Comparison of ENCODE assay signal across 17 cellular contexts in the genomic region with DNA sequence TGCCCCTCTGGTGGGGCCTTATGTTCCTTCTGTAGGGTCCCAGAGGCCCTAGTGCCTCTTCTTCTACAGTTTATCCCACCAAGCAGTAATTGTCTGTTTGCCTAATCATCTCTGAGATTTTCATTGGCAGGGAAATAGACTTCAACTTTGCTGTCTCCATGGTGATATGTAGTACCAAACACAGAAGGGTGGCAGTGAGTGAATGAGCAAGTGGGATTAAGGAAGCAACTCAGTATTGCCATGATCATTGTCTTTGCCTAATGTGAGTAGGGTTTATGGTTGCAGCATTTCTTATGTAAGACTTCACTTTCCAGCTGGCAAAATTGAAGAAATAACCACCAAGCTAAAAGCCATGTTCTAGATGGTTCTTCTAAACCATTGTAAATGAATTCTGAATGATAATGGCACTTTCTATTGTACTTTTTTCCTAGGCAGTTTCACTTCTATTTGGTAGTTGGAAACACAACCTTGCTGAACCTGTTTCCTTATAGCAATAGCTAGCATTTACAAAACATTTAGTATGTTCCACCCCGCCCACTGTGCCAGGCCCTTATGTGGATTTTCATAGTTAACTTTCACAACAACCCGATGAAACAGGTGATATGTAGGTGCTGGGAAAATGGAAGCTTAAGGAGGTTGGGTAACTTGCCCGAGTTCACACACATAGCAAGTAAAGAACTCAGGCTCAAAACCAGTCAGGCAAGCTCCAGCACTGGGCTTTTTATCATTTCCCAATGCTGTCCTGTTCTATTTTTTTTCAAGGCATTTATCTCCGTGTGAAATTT. TPM values are rescaled to one million over a fixed set of nuclear protein-coding genes. Genes with fewer than 3 reads are reported as not detected.
A peak's percentile ranks its signal among the peaks of the same experiment; 100 is the strongest.
DNase-seq lines count a peak whose midpoint lies in the region; ATAC-seq and TF ChIP-seq lines count a peak whose summit lies in the region.
"Had no signal": no experiment of that assay in that cellular context is flagged by ENCODE, and none has a peak within 500 bp of the region (broad histone marks: within the 10 kb centered on the region; RNA-seq: fewer than 3 reads in every experiment).

No MANE protein-coding gene starts in this region.

- no peaks in the 10 kb centered on the region for H3K36me3 Mint-ChIP-seq in activated T-helper 17 cell treated with anti-CD3 and anti-CD28 coated beads, Interleukin-2, amount 50 U/mL, for 72 hours (ENCODE audit: low read depth)
- H3K36me3 Mint-ChIP-seq: brain had no signal

- 53% methylated on average over 4 of the region's 4 CpGs for WGBS in prostate gland

- H3K4me3 Mint-ChIP-seq in activated T-helper 17 cell treated with anti-CD3 and anti-CD28 coated beads, Interleukin-2, amount 50 U/mL, for 72 hours: no peak overlapping the region
- H3K4me3 Mint-ChIP-seq: activated B cell treated with CpG ODN at 0.5 μM for 24 hours; brain; CD4-positive, CD25-positive, alpha-beta regulatory T cell had no signal

- TF ChIP-seq CTCF in prostate gland (IDR thresholded peaks at IDR 0.05): no peak

- H3K27ac ChIP-seq in epithelial cell of prostate: peak overlapping the region; percentile 6
- peak overlapping the region; percentile 40 to 60 for H3K27ac ChIP-seq in prostate gland
- H3K27ac ChIP-seq: vagina had no signal

- TF ChIP-seq POLR2A in prostate gland (IDR thresholded peaks at IDR 0.05): no peak

- peaks cover 4% of the 10 kb centered on the region for H3K4me1 Mint-ChIP-seq in activated T-helper 17 cell treated with anti-CD3 and anti-CD28 coated beads, Interleukin-2, amount 50 U/mL, for 72 hours
- H3K4me1 Mint-ChIP-seq: activated B cell treated with CpG ODN at 0.5 μM for 24 hours had no signal

- H3K4me1 ChIP-seq in prostate gland (replicated peaks): no peaks in the 10 kb centered on the region
- H3K4me1 ChIP-seq: vagina had no signal

- H3K36me3 ChIP-seq in prostate gland: no peaks in the 10 kb centered on the region
- H3K36me3 ChIP-seq: vagina had no signal

- DNase-seq in HPDE6-E6E7 (ENCODE audit: extremely low spot score) (peak; percentile 22), MV-4-11 (lab: John Stamatoyannopoulos, UW) (peak; percentile 86), epithelial cell of prostate (ENCODE audit: low read depth, low spot score) (peak; percentile 66), prostate gland (ENCODE audit: low spot score) (peak; percentile 72)
- DNase-seq: activated B cell treated with CpG ODN at 0.5 μM for 24 hours; activated naive CD4-positive, alpha-beta T cell treated with Interleukin-2 at 50 U/mL for 16 hours; CD4-positive, CD25-positive, alpha-beta regulatory T cell; effector memory CD4-positive, alpha-beta T cell; NCI-H2029 treated with DMSO at 0.1 percent for 48 hours; SK-N-SH had no signal

- H3K27me3 Mint-ChIP-seq in activated T-helper 17 cell treated with anti-CD3 and anti-CD28 coated beads, Interleukin-2, amount 50 U/mL, for 72 hours: no peaks in the 10 kb centered on the region
- H3K27me3 Mint-ChIP-seq: activated B cell treated with CpG ODN at 0.5 μM for 24 hours; CD4-positive, CD25-positive, alpha-beta regulatory T cell had no signal

- ATAC-seq in GM19463 (IDR thresholded peaks at IDR 0.05; ENCODE audit: unreplicated experiment) (no peak), GM21528 (IDR thresholded peaks at IDR 0.05; ENCODE audit: low FRiP score, unreplicated experiment) (no peak)
- no peak for ATAC-seq in activated T-helper 17 cell treated with anti-CD3 and anti-CD28 coated beads, Interleukin-2, amount 50 U/mL, for 72 hours (replicated peaks)
- ATAC-seq: HepG2 had no signal

- H3K9me3 ChIP-seq in prostate gland: no peaks in the 10 kb centered on the region
- H3K9me3 ChIP-seq: SK-N-SH, vagina had no signal

- H3K9me3 Mint-ChIP-seq in activated T-helper 17 cell treated with anti-CD3 and anti-CD28 coated beads, Interleukin-2, amount 50 U/mL, for 72 hours: no peaks in the 10 kb centered on the region
- H3K9me3 Mint-ChIP-seq: activated B cell treated with CpG ODN at 0.5 μM for 24 hours; brain; CD4-positive, CD25-positive, alpha-beta regulatory T cell had no signal

- H3K27ac Mint-ChIP-seq in activated T-helper 17 cell treated with anti-CD3 and anti-CD28 coated beads, Interleukin-2, amount 50 U/mL, for 72 hours: no peak overlapping the region
- H3K27ac Mint-ChIP-seq: activated B cell treated with CpG ODN at 0.5 μM for 24 hours had no signal

- no peak overlapping the region for H3K4me3 ChIP-seq in prostate gland
- H3K4me3 ChIP-seq: vagina had no signal

- H3K27me3 ChIP-seq in prostate gland (replicated peaks; ENCODE audit: insufficient read depth): no peaks in the 10 kb centered on the region
- H3K27me3 ChIP-seq: vagina had no signal

- intact Hi-C loops in prostate gland (cut with DNase I): no loop called here

RNA-seq across cellular contexts. Expression of gene ZC2HC1B, which starts 32.0 kb away (rescaled TPM):
- total RNA-seq in prostate gland: 1 to 10 TPM in 1 of 2 donors, not detected in 1; 2.0 TPM
- not detected for total RNA-seq in activated T-helper 17 cell treated with anti-CD3 and anti-CD28 coated beads, Interleukin-2, amount 50 U/mL, for 72 hours
- total RNA-seq: CD4-positive, CD25-positive, alpha-beta regulatory T cell; glomerular endothelial cell; HepG2; vagina had no signal

RNA-seq across cellular contexts. Expression of gene LTV1, which starts 53.1 kb away (rescaled TPM):
- total RNA-seq in prostate gland: 10 to 100 TPM in 1 of 2 donors, 1 to 10 TPM in 1; 7.8 to 14.4 TPM
- total RNA-seq in activated T-helper 17 cell treated with anti-CD3 and anti-CD28 coated beads, Interleukin-2, amount 50 U/mL, for 72 hours: 10 to 100 TPM; 16.6 to 40.3 TPM

Comparison
In these comparisons a context has a peak if more than half of its experiments do, and no peak if none do; other contexts are left out.
1. DNase-seq: peak in every context shown above with its lines; median percentile 86 in MV-4-11; 72 in prostate gland; 66 in epithelial cell of prostate; 22 in HPDE6-E6E7.